19 cellular contexts compared by ENCODE assay signal in the genomic region with DNA sequence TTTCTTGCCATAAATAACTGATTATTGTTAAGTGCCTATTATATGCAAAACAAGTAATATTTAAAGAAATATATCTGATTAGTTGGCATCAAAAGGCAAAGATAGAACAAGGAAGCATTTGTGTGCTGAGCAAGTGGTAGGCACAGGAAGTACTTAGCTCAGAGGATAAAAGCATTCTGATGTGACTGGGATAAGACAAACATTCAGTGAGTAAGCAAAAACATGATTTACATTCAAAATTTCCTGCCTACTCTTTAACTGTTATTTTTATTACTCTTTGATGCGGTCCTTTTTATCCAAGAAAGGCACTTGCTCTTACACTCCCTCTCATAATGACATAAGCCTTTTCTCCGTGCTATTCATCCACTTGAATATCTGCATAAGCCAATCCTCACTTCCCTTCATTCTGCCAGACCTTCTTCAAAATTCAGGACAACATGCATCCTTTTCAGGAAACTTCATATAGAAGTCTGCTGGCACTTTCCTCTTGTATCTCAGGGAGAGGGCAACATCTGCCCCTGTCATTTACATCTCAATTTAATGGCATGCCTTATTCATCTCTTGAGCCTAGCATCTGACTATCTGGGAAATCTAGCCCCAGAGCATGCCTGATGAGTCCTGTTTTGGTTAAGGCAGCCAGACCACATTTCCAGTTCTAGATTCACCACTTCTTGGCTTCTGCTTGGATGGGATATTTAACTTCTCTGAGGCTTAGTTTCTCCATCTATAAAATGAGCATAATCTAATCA.
A peak's percentile ranks its signal among the peaks of the same experiment; 100 is the strongest.
DNase-seq lines count a peak whose midpoint lies in the region; ATAC-seq and TF ChIP-seq lines count a peak whose summit lies in the region.
"Had no signal": no experiment of that assay in that cellular context is flagged by ENCODE, and none has a peak within 500 bp of the region (broad histone marks: within the 10 kb centered on the region; RNA-seq: fewer than 3 reads in every experiment).

No MANE protein-coding gene starts in this region.

- CTCF ChIA-PET in IMR-90 (lab: Yijun Ruan, JAX) = no interaction called here

- TF ChIP-seq CTCF in IMR-90 (conservative IDR thresholded peaks at IDR 0.05; ENCODE audit: low read depth, low read length) = no peak

- H3K27me3 ChIP-seq in IMR-90 (ENCODE audit: control insufficient read depth, insufficient read depth, low read length) = no peaks in the 10 kb centered on the region
- H3K27me3 ChIP-seq: adrenal gland, upper lobe of right lung had no signal

- no peak overlapping the region for H2BK20ac ChIP-seq in IMR-90 (ENCODE audit: low read depth, low read length)

- in situ Hi-C loops in IMR-90 (cut with MboI; ENCODE audit: low sequenced_read_pairs) = no loop called here

- no peak overlapping the region for H3K27ac ChIP-seq in IMR-90 (ENCODE audit: insufficient read depth, low read length)
- H3K27ac ChIP-seq: adrenal gland, upper lobe of right lung had no signal

- H2AFZ ChIP-seq in IMR-90 (replicated peaks; ENCODE audit: low read length, poor library complexity) = no peak overlapping the region

- H3K4me1 ChIP-seq in IMR-90 (ENCODE audit: control insufficient read depth, insufficient read depth, low read length) = peaks cover 3% of the 10 kb centered on the region; the same call in 1 of the 2 replicates
- H3K4me1 ChIP-seq: adrenal gland, Caco-2, upper lobe of right lung had no signal

- no peak overlapping the region for H3K9ac ChIP-seq in IMR-90 (ENCODE audit: low read depth, low read length)

- H3K9me3 ChIP-seq in IMR-90 (ENCODE audit: control insufficient read depth, insufficient read depth, low read length) = no peaks in the 10 kb centered on the region
- H3K9me3 ChIP-seq: adrenal gland, Caco-2, upper lobe of right lung had no signal

- peak overlapping the region; percentile 16; the same call in 1 of the 2 replicates for H3K4me2 ChIP-seq in IMR-90 (ENCODE audit: low read depth, low read length)

- POLR2A ChIA-PET in IMR-90 (lab: Charles Lee; ENCODE audit: unreplicated experiment) = no interaction called here

- intact Hi-C loops in IMR-90 (cut with micrococcal nuclease) = no loop called here

- TF ChIP-seq POLR2A in IMR-90 (IDR thresholded peaks at IDR 0.05; ENCODE audit: low read depth, low read length) = no peak

- H3K36me3 ChIP-seq in IMR-90 (ENCODE audit: control insufficient read depth, insufficient read depth, low read length) = no peaks in the 10 kb centered on the region
- H3K36me3 ChIP-seq: adrenal gland, upper lobe of right lung had no signal

- no peak overlapping the region for H3K14ac ChIP-seq in IMR-90 (replicated peaks; ENCODE audit: low read depth, low read length)

- H2AK5ac ChIP-seq in IMR-90 (ENCODE audit: low read depth, low read length) = no peak overlapping the region

- WGBS in IMR-90 (ENCODE audit: extremely low coverage in 2 of 2, insufficient read length in 1 of 2), 2 experiments = 15% methylated on average over 2 of the region's 2 CpGs; no CpG with 5 or more reads in 1 of the 2 experiments

- H4K5ac ChIP-seq in IMR-90 (ENCODE audit: low read depth, low read length) = no peak overlapping the region

- BruUV-seq in IMR-90 (replicated peaks; lab: Mats Ljungman, UMichigan) = no TSS peak

- DNase-seq in DMS53 treated with DMSO at 0.1 percent for 48 hours (lab: John Stamatoyannopoulos, UW; ENCODE audit: unreplicated experiment) (peak; percentile 10), IMR-90 (peak; percentile 36), amniotic epithelial cell (ENCODE audit: low read depth) (peak; percentile 29), myocyte (ENCODE audit: low read depth) (peak; percentile 7), T-helper 1 cell (no peak)
- DNase-seq: activated CD4-positive, alpha-beta T cell treated with anti-CD3 and anti-CD28 coated beads, Interleukin-2, amount 10 ng/mL, durations not matched to agents 24 days and 14 days; activated effector memory CD4-positive, alpha-beta T cell treated with anti-CD3 and anti-CD28 coated beads, Interleukin-2, amount 50 U/mL, for 16 hours; adrenal gland; AML-193; Caco-2; hippocampal formation; KBM-7; kidney; NCI-H187; right cardiac atrium; upper lobe of right lung had no signal

- no peak overlapping the region for H3K56ac ChIP-seq in IMR-90 (ENCODE audit: extremely low read depth, insufficient read depth, low read length)

- ATAC-seq in IMR-90 (ENCODE audit: low read depth) (peak; percentile 74), HG03280 (IDR thresholded peaks at IDR 0.05; ENCODE audit: unreplicated experiment) (no peak), HG02852 (IDR thresholded peaks at IDR 0.05; ENCODE audit: unreplicated experiment) (no peak)
- ATAC-seq: right cardiac atrium, upper lobe of right lung had no signal

- H4K20me1 ChIP-seq in IMR-90 (ENCODE audit: insufficient read depth, low read length) = no peaks in the 10 kb centered on the region

- 0 out of 2 replicates have a peak, but pooled peaks cover 3% of the 10 kb centered on the region for H3K9me1 ChIP-seq in IMR-90 (ENCODE audit: insufficient read depth, low read length)

- H2AK9ac ChIP-seq in IMR-90 (replicated peaks; ENCODE audit: low read depth, low read length, poor library complexity) = no peak overlapping the region

- H2BK120ac ChIP-seq in IMR-90 (ENCODE audit: low read depth, low read length) = no peak overlapping the region

- no peak overlapping the region for H3K18ac ChIP-seq in IMR-90 (ENCODE audit: low read depth, low read length)

- H4K91ac ChIP-seq in IMR-90 (ENCODE audit: insufficient read depth, low read depth, low read length) = no peak overlapping the region

- H4K8ac ChIP-seq in IMR-90 (ENCODE audit: low read depth in 2 of 2, low read length in 2 of 2) = no peak overlapping the region; a peak in 1 of 4 replicates

- no peak overlapping the region for H3K23ac ChIP-seq in IMR-90 (ENCODE audit: low read depth, low read length)

- no peak overlapping the region for H2BK5ac ChIP-seq in IMR-90 (ENCODE audit: low read depth, low read length, poor library complexity, severe bottlenecking)

- H3K4ac ChIP-seq in IMR-90 (ENCODE audit: low read depth, low read length) = no peak overlapping the region

- dilution Hi-C loops in IMR-90 (cut with HindIII; ENCODE audit: low sequenced_read_pairs, unreplicated experiment) = no loop called here

- H2BK15ac ChIP-seq in IMR-90 (ENCODE audit: low read depth, low read length) = no peak overlapping the region

- TF ChIP-seq RAD21 in IMR-90 (IDR thresholded peaks at IDR 0.05; ENCODE audit: low read length) = no peak

- no peak overlapping the region for H3K4me3 ChIP-seq in IMR-90 (ENCODE audit: insufficient read depth, low read depth, low read length)
- H3K4me3 ChIP-seq: adrenal gland, lung, upper lobe of right lung had no signal

- no peaks in the 10 kb centered on the region for H3K79me1 ChIP-seq in IMR-90 (ENCODE audit: low read depth in 1 of 2, low read length in 2 of 2)

TF ChIP-seq in IMR-90, 13 proteins besides CTCF, POLR2A, EP300 and RAD21:
- TF ChIP-seq MAFK (IDR thresholded peaks at IDR 0.05; ENCODE audit: low read depth, low read length) (peak; percentile 27; the same call in 1 of the 2 replicates), MXI1 (IDR thresholded peaks at IDR 0.05; ENCODE audit: borderline replicate concordance, low read depth, low read length) (no peak)
- TF ChIP-seq, protein P1, sequence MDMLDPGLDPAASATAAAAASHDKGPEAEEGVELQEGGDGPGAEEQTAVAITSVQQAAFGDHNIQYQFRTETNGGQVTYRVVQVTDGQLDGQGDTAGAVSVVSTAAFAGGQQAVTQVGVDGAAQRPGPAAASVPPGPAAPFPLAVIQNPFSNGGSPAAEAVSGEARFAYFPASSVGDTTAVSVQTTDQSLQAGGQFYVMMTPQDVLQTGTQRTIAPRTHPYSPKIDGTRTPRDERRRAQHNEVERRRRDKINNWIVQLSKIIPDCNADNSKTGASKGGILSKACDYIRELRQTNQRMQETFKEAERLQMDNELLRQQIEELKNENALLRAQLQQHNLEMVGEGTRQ (IDR thresholded peaks at IDR 0.05; ENCODE audit: low read depth, low read length) = no peak
- TF ChIP-seq, protein P2, sequence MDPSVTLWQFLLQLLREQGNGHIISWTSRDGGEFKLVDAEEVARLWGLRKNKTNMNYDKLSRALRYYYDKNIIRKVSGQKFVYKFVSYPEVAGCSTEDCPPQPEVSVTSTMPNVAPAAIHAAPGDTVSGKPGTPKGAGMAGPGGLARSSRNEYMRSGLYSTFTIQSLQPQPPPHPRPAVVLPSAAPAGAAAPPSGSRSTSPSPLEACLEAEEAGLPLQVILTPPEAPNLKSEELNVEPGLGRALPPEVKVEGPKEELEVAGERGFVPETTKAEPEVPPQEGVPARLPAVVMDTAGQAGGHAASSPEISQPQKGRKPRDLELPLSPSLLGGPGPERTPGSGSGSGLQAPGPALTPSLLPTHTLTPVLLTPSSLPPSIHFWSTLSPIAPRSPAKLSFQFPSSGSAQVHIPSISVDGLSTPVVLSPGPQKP (IDR thresholded peaks at IDR 0.05; ENCODE audit: borderline replicate concordance, low read depth, low read length) = no peak

Comparison
In these comparisons a context has a peak if more than half of its experiments do, and no peak if none do; other contexts are left out.
1. DNase-seq: peak in DMS53 treated with DMSO at 0.1 percent for 48 hours (single experiment), IMR-90 (single experiment), amniotic epithelial cell (single experiment) and myocyte (single experiment); none in T-helper 1 cell (0 of 5).